Comparison of ENCODE assay signal across 15 cellular contexts in the genomic region with DNA sequence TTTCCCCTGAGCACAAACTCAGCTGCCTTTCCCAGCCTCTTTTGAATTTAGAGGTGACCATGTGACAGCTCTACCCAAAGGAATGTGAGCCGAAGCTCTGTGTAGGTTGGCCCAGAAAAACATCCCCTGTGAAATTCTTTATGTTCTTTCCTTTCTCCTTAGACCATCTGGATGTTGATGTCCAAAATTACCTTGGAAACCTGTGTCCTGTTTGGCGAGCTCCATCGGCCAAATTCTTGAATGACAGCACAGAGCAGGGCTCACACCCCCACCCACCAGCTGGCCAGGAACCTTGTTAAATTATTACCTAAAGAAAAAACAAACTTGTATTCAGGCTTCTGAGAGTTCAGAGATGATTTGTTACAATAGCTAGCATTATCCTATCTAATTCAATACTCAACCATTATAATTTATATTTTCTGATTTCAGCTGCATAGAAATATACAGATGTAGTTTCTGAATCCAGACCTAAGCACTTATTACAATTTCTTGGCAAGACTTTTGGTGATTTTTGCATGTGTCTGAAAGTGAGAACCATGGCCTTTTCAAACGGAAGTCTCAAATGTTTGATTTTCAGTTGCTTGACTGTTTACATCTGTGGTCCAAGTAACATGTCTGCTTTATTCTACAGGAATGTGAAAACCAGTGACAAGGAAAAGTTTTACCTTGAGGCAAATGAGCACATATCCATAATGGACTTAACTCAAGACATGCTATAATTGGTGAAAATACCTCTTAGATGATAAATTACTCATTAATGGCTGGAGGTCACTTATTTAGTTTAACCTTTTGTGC.
DNase-seq lines count a peak whose midpoint lies in the region; ATAC-seq, FAIRE-seq and TF ChIP-seq lines count a peak whose summit lies in the region.
"Had no signal": no experiment of that assay in that cellular context is flagged by ENCODE, and none has a peak within 500 bp of the region (broad histone marks: within the 10 kb centered on the region; RNA-seq: fewer than 3 reads in every experiment).

No MANE protein-coding gene starts in this region.

- peak overlapping the region; percentile 2 for H3K27ac Mint-ChIP-seq in type B pancreatic cell
- H3K27ac Mint-ChIP-seq in activated CD8-positive, alpha-beta T cell treated with anti-CD3 and anti-CD28 coated beads, Interleukin-2, amount 10 ng/mL, durations not matched to agents 7 days and 5 days, result no peak overlapping the region
- H3K27ac Mint-ChIP-seq: activated T-helper 2 cell treated with anti-CD3 and anti-CD28 coated beads, Interferon-gamma antibody, Interleukin-2, Interleukin-4, amounts not matched to agents 10 μg/mL and 5 μg/mL and 100 μg/mL, durations not matched to agents 14 hours and 24 hours and 36 hours; progenitor cell of endocrine pancreas had no signal

- ATAC-seq in right lobe of liver (peak; percentile 47 to 88 (median 64)), HepG2 (no peak), GM12878 (peak; percentile 56), foreskin keratinocyte (peak; percentile 41)
- no peak for ATAC-seq in activated CD8-positive, alpha-beta T cell treated with anti-CD3 and anti-CD28 coated beads, Interleukin-2, amount 10 ng/mL, durations not matched to agents 7 days and 5 days
- ATAC-seq: A549 had no signal

- no peak overlapping the region for H3K27ac ChIP-seq in right lobe of liver
- no peak overlapping the region for H3K27ac ChIP-seq in HepG2 (ENCODE audit: extremely low read length, insufficient read depth, low read length)
- no peak overlapping the region for H3K27ac ChIP-seq in GM12878 (ENCODE audit: control insufficient read depth, insufficient read depth)
- H3K27ac ChIP-seq in foreskin keratinocyte, result no peak overlapping the region
- H3K27ac ChIP-seq in mesendoderm (ENCODE audit: low read depth, low read length), result no peak overlapping the region
- H3K27ac ChIP-seq: A549 had no signal

- no peak overlapping the region for H2AK5ac ChIP-seq in mesendoderm (ENCODE audit: low read length)

- H3K9me3 ChIP-seq in right lobe of liver (no peaks in the 10 kb centered on the region), HepG2 (ENCODE audit: low read length) (no peaks in the 10 kb centered on the region), GM12878 (replicated peaks; ENCODE audit: control insufficient read depth, insufficient read depth, low read length) (no peaks in the 10 kb centered on the region)
- H3K9me3 ChIP-seq: A549 had no signal

- H4K20me1 ChIP-seq in HepG2 (ENCODE audit: insufficient read depth, low read length) (no peaks in the 10 kb centered on the region), GM12878 (ENCODE audit: control insufficient read depth, insufficient read depth) (no peaks in the 10 kb centered on the region)

- H3K79me2 ChIP-seq in HepG2 (ENCODE audit: insufficient read depth, low read length), result no peaks in the 10 kb centered on the region
- H3K79me2 ChIP-seq in GM12878 (ENCODE audit: control insufficient read depth, insufficient read depth, low read length), result no peaks in the 10 kb centered on the region
- no peaks in the 10 kb centered on the region for H3K79me2 ChIP-seq in mesendoderm (ENCODE audit: control insufficient read depth, insufficient read depth, low read length)

- peaks cover 23% of the 10 kb centered on the region for H3K27me3 Mint-ChIP-seq in type B pancreatic cell
- H3K27me3 Mint-ChIP-seq in activated CD8-positive, alpha-beta T cell treated with anti-CD3 and anti-CD28 coated beads, Interleukin-2, amount 10 ng/mL, durations not matched to agents 7 days and 5 days (ENCODE audit: low read depth), result no peaks in the 10 kb centered on the region

- no peaks in the 10 kb centered on the region for H3K79me1 ChIP-seq in mesendoderm (ENCODE audit: low read length)

- H3K4me1 Mint-ChIP-seq in type B pancreatic cell (ENCODE audit: unreplicated experiment), result peaks cover 10% of the 10 kb centered on the region
- no peaks in the 10 kb centered on the region for H3K4me1 Mint-ChIP-seq in activated CD8-positive, alpha-beta T cell treated with anti-CD3 and anti-CD28 coated beads, Interleukin-2, amount 10 ng/mL, durations not matched to agents 7 days and 5 days (ENCODE audit: low read depth)

- TF ChIP-seq POLR2A in right lobe of liver (IDR thresholded peaks at IDR 0.05), result no peak
- TF ChIP-seq POLR2A in HepG2 (IDR thresholded peaks at IDR 0.05; ENCODE audit: insufficient read depth in 1 of 2, low read depth in 2 of 2, low read length in 2 of 2), result no peak
- TF ChIP-seq POLR2A in GM12878 (IDR thresholded peaks at IDR 0.05; ENCODE audit: low read depth, low read length), result no peak

- BruUV-seq in HepG2 (replicated peaks; lab: Mats Ljungman, UMichigan) (no TSS peak), GM12878 (replicated peaks; lab: Mats Ljungman, UMichigan) (no TSS peak)

- no peak for TF ChIP-seq RAD21 in HepG2 (CRISPR knock-in tag; IDR thresholded peaks at IDR 0.05)
- no peak for TF ChIP-seq RAD21 in GM12878 (IDR thresholded peaks at IDR 0.05; ENCODE audit: insufficient read depth, low read depth, low read length)

- no peak overlapping the region for H3K4me3 ChIP-seq in right lobe of liver
- H3K4me3 ChIP-seq in HepG2 (replicated peaks in 1 of 3; ENCODE audit: insufficient read depth in 1 of 3, low read depth in 2 of 3, low read length in 3 of 3), result no peak overlapping the region
- H3K4me3 ChIP-seq in GM12878, result no peak overlapping the region
- no peak overlapping the region for H3K4me3 ChIP-seq in mesendoderm (ENCODE audit: low read length)
- H3K4me3 ChIP-seq: A549 had no signal

- no peak overlapping the region for H4K8ac ChIP-seq in mesendoderm (ENCODE audit: low read depth, low read length)

- in situ Hi-C loops in HepG2 (cut with HindIII; ENCODE audit: extremely low pct_ligation_motif_present, low pct_unique_long_range_greater_than_20kb), result no loop called here
- in situ Hi-C loops in GM12878 (cut with MboI), result no loop called here

- TF ChIP-seq EP300 in HepG2 (IDR thresholded peaks at IDR 0.05; ENCODE audit: low read depth in 2 of 2, low read length in 2 of 2), result no peak
- TF ChIP-seq EP300 in HepG2 (CRISPR knock-in tag; IDR thresholded peaks at IDR 0.05; ENCODE audit: borderline replicate concordance), result no peak
- TF ChIP-seq EP300 in GM12878 (IDR thresholded peaks at IDR 0.05; ENCODE audit: borderline replicate concordance in 1 of 2, control insufficient read depth in 1 of 2, low read depth in 2 of 2, low read length in 2 of 2), result no peak

- no peak overlapping the region for H3K4me2 ChIP-seq in HepG2 (ENCODE audit: low read depth, low read length)
- no peak overlapping the region for H3K4me2 ChIP-seq in GM12878 (ENCODE audit: control insufficient read depth, insufficient read depth)
- H3K4me2 ChIP-seq in mesendoderm (ENCODE audit: low read length), result no peak overlapping the region
- H3K4me2 ChIP-seq: A549 had no signal

- CTCF ChIA-PET in HepG2 (lab: Yijun Ruan, JAX; ENCODE audit: low intra/inter-chr PET ratio, low total read pairs), result no interaction called here
- CTCF ChIA-PET in GM12878 (lab: Yijun Ruan, JAX), result interaction anchor here (0.8 to 2.3 kb wide), 4 partner anchors 31 to 177 kb away, joined by 3 to 14 read pairs (median 4); no protein-coding TSS in a partner anchor
- CTCF ChIA-PET in activated CD8-positive, alpha-beta T cell treated with anti-CD3 and anti-CD28 coated beads, Interleukin-2, amount 10 ng/mL, durations not matched to agents 7 days and 5 days (lab: Charles Lee), result no interaction called here

- no peak overlapping the region for H2BK15ac ChIP-seq in mesendoderm (replicated peaks; ENCODE audit: low read depth)

- intact Hi-C loops in right lobe of liver (cut with DNase I), result no loop called here
- intact Hi-C loops in HepG2 (cut with micrococcal nuclease; ENCODE audit: unreplicated experiment), result no loop called here
- intact Hi-C loops in GM12878 (cut with micrococcal nuclease; ENCODE audit: unreplicated experiment), result no loop called here

- no peaks in the 10 kb centered on the region for H3K36me3 ChIP-seq in right lobe of liver
- no peaks in the 10 kb centered on the region for H3K36me3 ChIP-seq in HepG2 (replicated peaks in 1 of 2; ENCODE audit: control insufficient read depth in 1 of 2, insufficient read depth in 2 of 2, low read length in 2 of 2)
- H3K36me3 ChIP-seq in GM12878 (ENCODE audit: control insufficient read depth in 2 of 2, insufficient read depth in 2 of 2, low read length in 1 of 2), result no peaks in the 10 kb centered on the region
- no peaks in the 10 kb centered on the region for H3K36me3 ChIP-seq in mesendoderm (ENCODE audit: control insufficient read depth, insufficient read depth, low read length)

- no peak overlapping the region for H3K4me3 Mint-ChIP-seq in type B pancreatic cell
- H3K4me3 Mint-ChIP-seq in activated CD8-positive, alpha-beta T cell treated with anti-CD3 and anti-CD28 coated beads, Interleukin-2, amount 10 ng/mL, durations not matched to agents 7 days and 5 days, result no peak overlapping the region

- H3K36me3 Mint-ChIP-seq in type B pancreatic cell, result no peaks in the 10 kb centered on the region
- no peaks in the 10 kb centered on the region for H3K36me3 Mint-ChIP-seq in activated CD8-positive, alpha-beta T cell treated with anti-CD3 and anti-CD28 coated beads, Interleukin-2, amount 10 ng/mL, durations not matched to agents 7 days and 5 days (ENCODE audit: low read depth)

- RAD21 ChIA-PET in GM12878 (lab: Charles Lee; ENCODE audit: unreplicated experiment), result interaction anchor here (1.6 to 1.8 kb wide), 2 partner anchors 32 to 57 kb away, joined by 5 to 6 read pairs; no protein-coding TSS in a partner anchor

- no peaks in the 10 kb centered on the region for H3K9me3 Mint-ChIP-seq in type B pancreatic cell
- no peaks in the 10 kb centered on the region for H3K9me3 Mint-ChIP-seq in activated CD8-positive, alpha-beta T cell treated with anti-CD3 and anti-CD28 coated beads, Interleukin-2, amount 10 ng/mL, durations not matched to agents 7 days and 5 days (ENCODE audit: insufficient read depth)
- H3K9me3 Mint-ChIP-seq: activated T-helper 2 cell treated with anti-CD3 and anti-CD28 coated beads, Interferon-gamma antibody, Interleukin-2, Interleukin-4, amounts not matched to agents 10 μg/mL and 5 μg/mL and 100 μg/mL, durations not matched to agents 14 hours and 24 hours and 36 hours had no signal

- H2AFZ ChIP-seq in HepG2 (ENCODE audit: low read length), result no peak overlapping the region
- H2AFZ ChIP-seq in GM12878 (ENCODE audit: control insufficient read depth, low read depth, low read length), result no peak overlapping the region

- H3K27me3 ChIP-seq in right lobe of liver (no peaks in the 10 kb centered on the region), HepG2 (ENCODE audit: control insufficient read depth in 1 of 2, insufficient read depth in 2 of 2, low read length in 2 of 2) (no peaks in the 10 kb centered on the region), GM12878 (replicated peaks in 1 of 2; ENCODE audit: control insufficient read depth in 2 of 2, insufficient read depth in 2 of 2, low read length in 1 of 2) (no peaks in the 10 kb centered on the region; a peak in 2 of 4 replicates), foreskin keratinocyte (no peaks in the 10 kb centered on the region), mesendoderm (ENCODE audit: insufficient read depth, low read length, poor library complexity) (no peaks in the 10 kb centered on the region)

- H4K5ac ChIP-seq in mesendoderm (ENCODE audit: low read length), result no peak overlapping the region

- TF ChIP-seq CTCF in right lobe of liver (IDR thresholded peaks at IDR 0.05) (no peak), HepG2 (CRISPR knock-in tag; IDR thresholded peaks at IDR 0.05) (no peak), GM12878 (IDR thresholded peaks at IDR 0.05 in 2 of 3, conservative IDR thresholded peaks at IDR 0.05 in 1 of 3; ENCODE audit: control insufficient read depth in 2 of 3, extremely low read depth in 1 of 3, insufficient read depth in 1 of 3, low read depth in 3 of 3, low read length in 3 of 3) (no peak), foreskin keratinocyte (conservative IDR thresholded peaks at IDR 0.05) (no peak), type B pancreatic cell (conservative IDR thresholded peaks at IDR 0.05) (no peak)

- H3K4me1 ChIP-seq in right lobe of liver, result peaks cover 0 to 13% (median 0%) of the 10 kb centered on the region in 4 donors
- H3K4me1 ChIP-seq in HepG2 (ENCODE audit: insufficient read depth, low read length), result no peaks in the 10 kb centered on the region
- peaks cover 10% of the 10 kb centered on the region; the same call in 1 of the 2 replicates for H3K4me1 ChIP-seq in GM12878 (ENCODE audit: control insufficient read depth, insufficient read depth, low read length)
- peaks cover 13% of the 10 kb centered on the region for H3K4me1 ChIP-seq in foreskin keratinocyte
- no peaks in the 10 kb centered on the region for H3K4me1 ChIP-seq in mesendoderm (ENCODE audit: control insufficient read depth, low read depth, low read length)
- H3K4me1 ChIP-seq: A549 had no signal

- no peak overlapping the region for H2BK5ac ChIP-seq in mesendoderm (ENCODE audit: low read length)

- FAIRE-seq in HepG2 (lab: Jason Lieb, UNC) (no peak), GM12878 (lab: Jason Lieb, UNC) (no peak)
- FAIRE-seq: A549 had no signal

- SMC1A ChIA-PET in GM12878 (lab: Charles Lee; ENCODE audit: uncharacterized antibody, unreplicated experiment), result interaction anchor here (0.9 kb wide), 1 partner anchor 199 kb away, joined by 3 read pairs; no protein-coding TSS in a partner anchor

- H3K9ac ChIP-seq in HepG2 (ENCODE audit: insufficient read depth, low read depth, low read length) (no peak overlapping the region), GM12878 (ENCODE audit: control insufficient read depth, insufficient read depth, low read length) (no peak overlapping the region), mesendoderm (ENCODE audit: low read length) (no peak overlapping the region)

- H3K18ac ChIP-seq in mesendoderm (ENCODE audit: low read length), result no peak overlapping the region

- H2BK120ac ChIP-seq in mesendoderm (ENCODE audit: low read depth, low read length), result no peak overlapping the region

- no peak overlapping the region for H3K56ac ChIP-seq in mesendoderm (ENCODE audit: low read length)

- H3K4ac ChIP-seq in mesendoderm (ENCODE audit: low read depth, low read length), result no peak overlapping the region

- POLR2A ChIA-PET in HepG2 (lab: Yijun Ruan, JAX) (no interaction called here), GM12878 (lab: Charles Lee) (no interaction called here)
- POLR2A ChIA-PET in activated CD8-positive, alpha-beta T cell treated with anti-CD3 and anti-CD28 coated beads, Interleukin-2, amount 10 ng/mL, durations not matched to agents 7 days and 5 days (lab: Charles Lee), result no interaction called here

- no peak overlapping the region for H3K23ac ChIP-seq in mesendoderm (ENCODE audit: low read length)

- DNase-seq in right lobe of liver (no peak), HepG2 (ENCODE audit: low spot score) (no peak), GM12878 (ENCODE audit: low read depth, low spot score) (no peak), foreskin keratinocyte (no peak), type B pancreatic cell (ENCODE audit: extremely low spot score, unreplicated experiment) (no peak), mesendoderm (no peak), NCI-H146 treated with DMSO at 0.1 percent for 48 hours (lab: John Stamatoyannopoulos, UW; ENCODE audit: unreplicated experiment) (no peak)
- no peak for DNase-seq in activated CD8-positive, alpha-beta T cell treated with anti-CD3 and anti-CD28 coated beads, Interleukin-2, amount 10 ng/mL, durations not matched to agents 7 days and 5 days
- DNase-seq: activated CD4-positive, alpha-beta T cell treated with anti-CD3 and anti-CD28 coated beads, Interleukin-2, amount 50 U/mL, for 48 hours; NCI-H1694 treated with DMSO at 0.1 percent for 48 hours; NCI-H524; trophoblast cell had no signal

- 23% methylated on average over 4 of the region's 4 CpGs for WGBS in right lobe of liver (ENCODE audit: insufficient coverage, low coverage, low lambda C conversion rate, missing lambda C conversion rate)
- 0% methylated on average over 2 of the region's 4 CpGs for WGBS in HepG2 (ENCODE audit: low lambda C conversion rate)
- WGBS in GM12878 (ENCODE audit: insufficient coverage, insufficient replicate concordance, low lambda C conversion rate, missing lambda C conversion rate), result 15% methylated on average over 4 of the region's 4 CpGs
- no CpG with 5 or more reads among the region's 4 CpGs for WGBS in mesendoderm (ENCODE audit: extremely low coverage, insufficient coverage, low lambda C conversion rate)

Comparison
In these comparisons a context has a peak if more than half of its experiments do, and no peak if none do; other contexts are left out.
1. ATAC-seq: peak in right lobe of liver (4 of 4), GM12878 (single experiment) and foreskin keratinocyte (single experiment); none in HepG2 (single experiment) and activated CD8-positive, alpha-beta T cell treated with anti-CD3 and anti-CD28 coated beads, Interleukin-2, amount 10 ng/mL, durations not matched to agents 7 days and 5 days (single experiment).